ENCODE assay signal across 8 cellular contexts in genomic region chr10:58299580-58299979, GRCh38. TPM values are rescaled to one million over a fixed set of nuclear protein-coding genes. Genes with fewer than 3 reads are reported as not detected.
DNase-seq lines count a peak whose midpoint lies in the region; ATAC-seq and TF ChIP-seq lines count a peak whose summit lies in the region.

No MANE protein-coding gene starts in this region.

- peak; percentile 56 to 85 (median 79) for TF ChIP-seq CTCF in heart right ventricle (IDR thresholded peaks at IDR 0.05)

- no peak overlapping the region for H3K4me3 ChIP-seq in heart right ventricle

- peaks cover 0 to 25% (median 0%) of the 10 kb centered on the region in 7 donors for H3K27me3 ChIP-seq in heart right ventricle

- peak; percentile 95 for ATAC-seq in GM21447 (IDR thresholded peaks at IDR 0.05; ENCODE audit: unreplicated experiment)
- ATAC-seq in SK-N-SH treated with all-trans-retinoic acid at 6 μM for 48 hours, result peak; percentile 96
- peak; percentile 78 to 82 for ATAC-seq in activated naive CD4-positive, alpha-beta T cell treated with anti-CD3 and anti-CD28 coated beads, Interleukin-2, amount 50 U/mL, for 72 hours
- peak in 6 of 8 donors; percentile 52 to 75 (median 68) for ATAC-seq in heart right ventricle
- ATAC-seq in sciatic nerve, result peak; percentile 66

- H3K9me3 ChIP-seq in heart right ventricle, result no peaks in the 10 kb centered on the region

- no peak overlapping the region for H3K27ac Mint-ChIP-seq in activated naive CD4-positive, alpha-beta T cell treated with anti-CD3 and anti-CD28 coated beads, Interleukin-2, amount 50 U/mL, for 72 hours

- peaks cover 0 to 5% (median 0%) of the 10 kb centered on the region in 9 donors for H3K4me1 ChIP-seq in heart right ventricle

- H3K27ac ChIP-seq in heart right ventricle, result no peak overlapping the region

- DNase-seq in ELF-1 (ENCODE audit: low read depth, low spot score) (peak; percentile 34), HUDEP-2 (lab: John Stamatoyannopoulos, UW; ENCODE audit: unreplicated experiment in 76 of 76) (peak in 40 of 76 experiments; percentile 1 to 51 (median 22)), heart right ventricle (peak in 1 of 2 donors; percentile 56), sciatic nerve (ENCODE audit: low spot score) (peak; percentile 74), NCI-H187 treated with DMSO at 0.1 percent for 48 hours (lab: John Stamatoyannopoulos, UW) (no peak)
- peak in 1 of 2 donors; percentile 59 for DNase-seq in activated naive CD4-positive, alpha-beta T cell treated with anti-CD3 and anti-CD28 coated beads, Interleukin-2, amount 50 U/mL, for 72 hours (ENCODE audit: low spot score in 2 of 2)

- no peaks in the 10 kb centered on the region for H3K36me3 ChIP-seq in heart right ventricle

- H3K36me3 Mint-ChIP-seq in activated naive CD4-positive, alpha-beta T cell treated with anti-CD3 and anti-CD28 coated beads, Interleukin-2, amount 50 U/mL, for 72 hours, result no peaks in the 10 kb centered on the region

- H3K9me3 Mint-ChIP-seq in activated naive CD4-positive, alpha-beta T cell treated with anti-CD3 and anti-CD28 coated beads, Interleukin-2, amount 50 U/mL, for 72 hours, result no peaks in the 10 kb centered on the region

- intact Hi-C loops in heart right ventricle (cut with DNase I), result no loop called here
- intact Hi-C loops in sciatic nerve (cut with DNase I), result no loop called here

- 8 to 11% methylated on average over 4 of the region's 4 CpGs for WGBS in heart right ventricle, 2 donors

TF ChIP-seq in SK-N-SH treated with all-trans-retinoic acid at 6 μM for 48 hours, 23 proteins besides CTCF, POLR2A, EP300 and RAD21:
- no peak for TF ChIP-seq POU6F1 (CRISPR knock-in tag; IDR thresholded peaks at IDR 0.05; ENCODE audit: borderline replicate concordance, low read depth)
- no peak for TF ChIP-seq ZFP30 (CRISPR knock-in tag; IDR thresholded peaks at IDR 0.05)
- no peak for TF ChIP-seq ZFP3 (CRISPR knock-in tag; IDR thresholded peaks at IDR 0.05)
- TF ChIP-seq PPARA (CRISPR knock-in tag; IDR thresholded peaks at IDR 0.05; ENCODE audit: borderline replicate concordance), result no peak
- no peak for TF ChIP-seq ZNF8 (CRISPR knock-in tag; IDR thresholded peaks at IDR 0.05)
- no peak for TF ChIP-seq GLIS3 (CRISPR knock-in tag; IDR thresholded peaks at IDR 0.05)
- TF ChIP-seq RARB (CRISPR knock-in tag; IDR thresholded peaks at IDR 0.05), result no peak
- TF ChIP-seq CSRNP3 (CRISPR knock-in tag; IDR thresholded peaks at IDR 0.05), result no peak
- TF ChIP-seq TOX (CRISPR knock-in tag; IDR thresholded peaks at IDR 0.05; ENCODE audit: borderline replicate concordance), result no peak
- no peak for TF ChIP-seq CREB5 (CRISPR knock-in tag; IDR thresholded peaks at IDR 0.05; ENCODE audit: low read depth)
- no peak for TF ChIP-seq ZNF565 (CRISPR knock-in tag; conservative IDR thresholded peaks at IDR 0.05; ENCODE audit: low read depth)
- no peak for TF ChIP-seq ISL1 (CRISPR knock-in tag; IDR thresholded peaks at IDR 0.05)
- no peak for TF ChIP-seq CSDC2 (CRISPR knock-in tag; IDR thresholded peaks at IDR 0.05)
- no peak for TF ChIP-seq PATZ1 (CRISPR knock-in tag; IDR thresholded peaks at IDR 0.05; ENCODE audit: borderline replicate concordance)
- TF ChIP-seq ESRRG (CRISPR knock-in tag; IDR thresholded peaks at IDR 0.05), result no peak
- no peak for TF ChIP-seq OSR1 (CRISPR knock-in tag; IDR thresholded peaks at IDR 0.05)
- no peak for TF ChIP-seq TSHZ2 (CRISPR knock-in tag; IDR thresholded peaks at IDR 0.05)

RNA-seq across cellular contexts. Expression of gene CISD1, which starts 30.6 kb away (rescaled TPM):
- total RNA-seq in activated naive CD4-positive, alpha-beta T cell treated with anti-CD3 and anti-CD28 coated beads, Interleukin-2, amount 50 U/mL, for 72 hours, result 10 to 100 TPM; 38.1 to 63.2 TPM
- total RNA-seq in heart right ventricle (100 to 1,000 TPM; 135 to 204 (median 179) TPM), sciatic nerve (16.1 TPM)
- 100 to 1,000 TPM in 1 of 2 donors, 10 to 100 TPM in 1; 34.4 to 111 TPM for polyA plus RNA-seq in heart right ventricle

RNA-seq across cellular contexts. Expression of gene IPMK, which starts 31.9 kb away (rescaled TPM):
- 10 to 100 TPM in 1 of 2 donors, 1 to 10 TPM in 1; 5.7 to 10.1 TPM for total RNA-seq in activated naive CD4-positive, alpha-beta T cell treated with anti-CD3 and anti-CD28 coated beads, Interleukin-2, amount 50 U/mL, for 72 hours
- total RNA-seq in heart right ventricle (1 to 10 TPM; 1.8 to 5.0 (median 2.6) TPM), sciatic nerve (7.2 TPM)
- polyA plus RNA-seq in heart right ventricle, result 1 to 10 TPM in 1 of 2 donors, under 1 TPM in 1; 0.93 to 1.3 TPM

RNA-seq across cellular contexts. Expression of gene UBE2D1, which starts 35.2 kb away (rescaled TPM):
- 1 to 10 TPM; 7.6 to 9.7 TPM for total RNA-seq in activated naive CD4-positive, alpha-beta T cell treated with anti-CD3 and anti-CD28 coated beads, Interleukin-2, amount 50 U/mL, for 72 hours
- total RNA-seq in heart right ventricle (10 to 100 TPM; 42.6 to 71.0 (median 62.0) TPM), sciatic nerve (16.8 TPM)
- 10 to 100 TPM; 12.2 to 37.3 TPM for polyA plus RNA-seq in heart right ventricle
